In genomic region chr2:127024769-127025356, GRCh38 we compare ENCODE assay signal across 8 cellular contexts.
DNase-seq lines count a peak whose midpoint lies in the region; FAIRE-seq and TF ChIP-seq lines count a peak whose summit lies in the region.

No MANE protein-coding gene starts in this region.

- H3K4me1 Mint-ChIP-seq in T-helper 2 cell treated with Interferon-gamma antibody and Interleukin-4, amounts not matched to agents 5 μg/mL and 100 μg/mL, for 36 hours (ENCODE audit: low read depth) = peaks cover 15% of the 10 kb centered on the region

- H3K36me3 ChIP-seq in brain microvascular endothelial cell (replicated peaks) (no peaks in the 10 kb centered on the region), small intestine (ENCODE audit: control insufficient read depth in 2 of 2, insufficient read depth in 2 of 2, low read length in 2 of 2) (no peaks in the 10 kb centered on the region)

- FAIRE-seq in small intestine (lab: Jason Lieb, UNC) = no peak

- peaks cover 48% of the 10 kb centered on the region for H3K27me3 Mint-ChIP-seq in T-helper 2 cell treated with Interferon-gamma antibody and Interleukin-4, amounts not matched to agents 5 μg/mL and 100 μg/mL, for 36 hours (ENCODE audit: low read depth)

- H3K27me3 ChIP-seq in brain microvascular endothelial cell (replicated peaks) (no peaks in the 10 kb centered on the region), small intestine (ENCODE audit: control insufficient read depth in 2 of 2, insufficient read depth in 2 of 2, low read length in 2 of 2) (peaks cover 0 to 11% of the 10 kb centered on the region in 2 donors)

- no peaks in the 10 kb centered on the region for H3K4me1 ChIP-seq in small intestine (ENCODE audit: control insufficient read depth in 2 of 2, insufficient read depth in 1 of 2, low read depth in 1 of 2, low read length in 1 of 2)

- no peaks in the 10 kb centered on the region for H3K9me3 Mint-ChIP-seq in T-helper 2 cell treated with Interferon-gamma antibody and Interleukin-4, amounts not matched to agents 5 μg/mL and 100 μg/mL, for 36 hours

- DNase-seq in T-helper 2 cell treated with Interferon-gamma antibody and Interleukin-4, amounts not matched to agents 5 μg/mL and 100 μg/mL, for 36 hours (ENCODE audit: low spot score) = no peak
- DNase-seq in T-helper 2 cell (no peak), M059J (ENCODE audit: low read depth) (peak; percentile 46), brain microvascular endothelial cell (peak; percentile 55), islet precursor cell (peak; percentile 94), small intestine (peak; percentile 21), GF-D8 (lab: John Stamatoyannopoulos, UW) (no peak), NCI-H1105 (lab: John Stamatoyannopoulos, UW) (no peak)

- no peak overlapping the region for H3K27ac Mint-ChIP-seq in T-helper 2 cell treated with Interferon-gamma antibody and Interleukin-4, amounts not matched to agents 5 μg/mL and 100 μg/mL, for 36 hours

- in situ Hi-C loops in brain microvascular endothelial cell (cut with HindIII; ENCODE audit: low pct_ligation_motif_present, low sequenced_read_pairs) = no loop called here

- no peaks in the 10 kb centered on the region for H3K9me3 ChIP-seq in small intestine (ENCODE audit: control insufficient read depth, low read depth)

- peak overlapping the region; percentile 74 for H3K4me3 Mint-ChIP-seq in T-helper 2 cell treated with Interferon-gamma antibody and Interleukin-4, amounts not matched to agents 5 μg/mL and 100 μg/mL, for 36 hours

- peak; percentile 72 for TF ChIP-seq CTCF in brain microvascular endothelial cell (IDR thresholded peaks at IDR 0.05; ENCODE audit: low read depth, low read length, missing control alignments)

- 6 to 13% (median 12%) methylated on average over 29 of the region's 29 CpGs for WGBS in small intestine, 3 donors

- peak overlapping the region; percentile 68 for H3K4me3 ChIP-seq in brain microvascular endothelial cell (ENCODE audit: low read depth, low read length)
- no peak overlapping the region for H3K4me3 ChIP-seq in small intestine (ENCODE audit: low read depth in 1 of 2, low read length in 2 of 2)

- H3K27ac ChIP-seq in brain microvascular endothelial cell (no peak overlapping the region), small intestine (ENCODE audit: low read depth in 1 of 2, low read length in 1 of 2) (no peak overlapping the region)

- no peaks in the 10 kb centered on the region for H3K36me3 Mint-ChIP-seq in T-helper 2 cell treated with Interferon-gamma antibody and Interleukin-4, amounts not matched to agents 5 μg/mL and 100 μg/mL, for 36 hours (ENCODE audit: low read depth)

Comparison
In these comparisons a context has a peak if more than half of its experiments do, and no peak if none do; other contexts are left out.
1. DNase-seq: peak in M059J (single experiment), brain microvascular endothelial cell (single experiment), islet precursor cell (single experiment) and small intestine (single experiment); none in T-helper 2 cell treated with Interferon-gamma antibody and Interleukin-4, amounts not matched to agents 5 μg/mL and 100 μg/mL, for 36 hours (single experiment), T-helper 2 cell (0 of 5), GF-D8 (single experiment) and NCI-H1105 (single experiment).